8 cellular contexts compared by ENCODE assay signal in genomic region chr20:62143976-62144825, GRCh38. TPM values are rescaled to one million over a fixed set of nuclear protein-coding genes. Genes with fewer than 3 reads are reported as not detected.
DNase-seq lines count a peak whose midpoint lies in the region; ATAC-seq and TF ChIP-seq lines count a peak whose summit lies in the region.

No MANE protein-coding gene starts in this region.

- H3K27ac Mint-ChIP-seq in activated naive CD4-positive, alpha-beta T cell treated with anti-CD3 and anti-CD28 coated beads for 36 hours, result peak overlapping the region; percentile 46

- H3K4me1 Mint-ChIP-seq in activated naive CD4-positive, alpha-beta T cell treated with anti-CD3 and anti-CD28 coated beads for 36 hours (ENCODE audit: low read depth), result peaks cover 52% of the 10 kb centered on the region

- intact Hi-C loops in activated naive CD4-positive, alpha-beta T cell treated with anti-CD3 and anti-CD28 coated beads for 36 hours (cut with micrococcal nuclease), result loop anchor here (1.0 kb wide), 4 partner anchors 22 to 158 kb away; partner anchors contain the start of genes ADRM1 and LSM14B
- intact Hi-C loops in head of caudate nucleus (cut with DNase I), result loop anchor here (2.0 to 10.0 kb wide), 3 partner anchors 21 to 91 kb away; partner anchors contain the start of genes LSM14B, OSBPL2 and TAF4

- H3K79me2 ChIP-seq in ACC112 (ENCODE audit: control insufficient read depth, insufficient read depth, low read length, unreplicated experiment), result peaks cover 91% of the 10 kb centered on the region
- peaks cover 57% of the 10 kb centered on the region for H3K79me2 ChIP-seq in parathyroid adenoma

- peaks cover 18% of the 10 kb centered on the region for H3K4me1 ChIP-seq in ACC112 (ENCODE audit: control insufficient read depth, insufficient read depth, low read length, unreplicated experiment)
- peaks cover 14% of the 10 kb centered on the region for H3K4me1 ChIP-seq in parathyroid adenoma

- no peaks in the 10 kb centered on the region for H3K27me3 Mint-ChIP-seq in activated naive CD4-positive, alpha-beta T cell treated with anti-CD3 and anti-CD28 coated beads for 36 hours (ENCODE audit: low read depth)

- H3K36me3 ChIP-seq in ACC112 (ENCODE audit: insufficient read depth, low read length), result peaks cover 13% of the 10 kb centered on the region
- no peaks in the 10 kb centered on the region for H3K36me3 ChIP-seq in parathyroid adenoma (ENCODE audit: control insufficient read depth, insufficient read depth, low read length)

- H3K9me3 ChIP-seq in parathyroid adenoma (ENCODE audit: control insufficient read depth, low read length), result no peaks in the 10 kb centered on the region

- ATAC-seq in GM18499 (IDR thresholded peaks at IDR 0.05; ENCODE audit: insufficient read depth, unreplicated experiment) (peak; percentile 22), HG03103 (IDR thresholded peaks at IDR 0.05; ENCODE audit: low read depth, unreplicated experiment) (peak; percentile 31)

- H3K4me3 Mint-ChIP-seq in activated naive CD4-positive, alpha-beta T cell treated with anti-CD3 and anti-CD28 coated beads for 36 hours, result peak overlapping the region; percentile 76

- peak overlapping the region; percentile 83 for H3K4me3 ChIP-seq in ACC112 (ENCODE audit: low read depth, low read length)
- H3K4me3 ChIP-seq in parathyroid adenoma (ENCODE audit: low read depth, low read length), result peak overlapping the region; percentile 72

- peak; percentile 72 for DNase-seq in activated naive CD4-positive, alpha-beta T cell treated with anti-CD3 and anti-CD28 coated beads for 36 hours
- peak in 41 of 42 donors; percentile 33 to 84 (median 67) for DNase-seq in head of caudate nucleus
- DNase-seq in occipital lobe (lab: John Stamatoyannopoulos, UW), result no peak

- H3K9me3 Mint-ChIP-seq in activated naive CD4-positive, alpha-beta T cell treated with anti-CD3 and anti-CD28 coated beads for 36 hours, result no peaks in the 10 kb centered on the region

- CTCF ChIA-PET in activated naive CD4-positive, alpha-beta T cell treated with anti-CD3 and anti-CD28 coated beads for 36 hours (lab: Charles Lee), result interaction anchor here (0.9 to 1.7 kb wide), 2 partner anchors 13 to 133 kb away, joined by 3 to 4 read pairs; no protein-coding TSS in a partner anchor

- H3K9ac ChIP-seq in parathyroid adenoma, result no peak overlapping the region

- H3K27me3 ChIP-seq in ACC112 (ENCODE audit: insufficient read depth, low read length) (no peaks in the 10 kb centered on the region), parathyroid adenoma (ENCODE audit: control insufficient read depth, insufficient read depth, low read length) (no peaks in the 10 kb centered on the region)

- H2AFZ ChIP-seq in ACC112 (ENCODE audit: low read length, unreplicated experiment) (peak overlapping the region; percentile 4), parathyroid adenoma (peak overlapping the region; percentile 83)

- TF ChIP-seq CTCF in parathyroid adenoma (IDR thresholded peaks at IDR 0.05), result no peak

- H3K4me2 ChIP-seq in parathyroid adenoma (ENCODE audit: low read length), result peak overlapping the region; percentile 52

- H3K36me3 Mint-ChIP-seq in activated naive CD4-positive, alpha-beta T cell treated with anti-CD3 and anti-CD28 coated beads for 36 hours (ENCODE audit: low read depth), result peaks cover 22% of the 10 kb centered on the region

- H3K27ac ChIP-seq in ACC112 (ENCODE audit: low read depth, low read length) (peak overlapping the region; percentile 46; the same call in 1 of the 2 replicates), parathyroid adenoma (no peak overlapping the region)

TF ChIP-seq in PFSK-1, 5 proteins besides CTCF, POLR2A, EP300 and RAD21:
- TF ChIP-seq REST (IDR thresholded peaks at IDR 0.05; ENCODE audit: insufficient read depth in 1 of 2, low read depth in 2 of 2, low read length in 2 of 2), result no peak
- peak; percentile 23 for TF ChIP-seq FOXP2 (optimal IDR thresholded peaks at IDR 0.05; ENCODE audit: borderline replicate concordance, extremely low read depth, extremely low read length, insufficient read depth)
- 0 out of 2 replicates have a peak, but pooled peaks have one; percentile 35 for TF ChIP-seq TAF1 (IDR thresholded peaks at IDR 0.05; ENCODE audit: borderline replicate concordance, insufficient read depth, low read length)
- TF ChIP-seq SIN3A (IDR thresholded peaks at IDR 0.05; ENCODE audit: borderline replicate concordance, insufficient read depth, low read length), result peak; percentile 46; the same call in 1 of the 2 replicates
- TF ChIP-seq POLR2AphosphoS5 (IDR thresholded peaks at IDR 0.05; ENCODE audit: low read depth, low read length), result no peak

RNA-seq across cellular contexts. Expression of gene SS18L1, which starts 0.6 kb away (rescaled TPM):
- polyA plus RNA-seq in PFSK-1 (2012; ENCODE audit: insufficient read length, low read depth), result 26.9 TPM
- 10 to 100 TPM; 14.5 to 18.0 TPM for total RNA-seq in activated naive CD4-positive, alpha-beta T cell treated with anti-CD3 and anti-CD28 coated beads for 36 hours
- 75.0 TPM for total RNA-seq in occipital lobe

RNA-seq across cellular contexts. Expression of gene PSMA7, which starts 1.0 kb away (rescaled TPM):
- polyA plus RNA-seq in PFSK-1 (2012; ENCODE audit: insufficient read length, low read depth), result 501 TPM
- 100 to 1,000 TPM; 287 to 288 TPM for total RNA-seq in activated naive CD4-positive, alpha-beta T cell treated with anti-CD3 and anti-CD28 coated beads for 36 hours
- 107 TPM for total RNA-seq in occipital lobe

RNA-seq across cellular contexts. Expression of gene LSM14B, which starts 21.9 kb away (rescaled TPM):
- polyA plus RNA-seq in PFSK-1 (2012; ENCODE audit: insufficient read length, low read depth), result 41.9 TPM
- 10 to 100 TPM; 29.6 to 33.3 TPM for total RNA-seq in activated naive CD4-positive, alpha-beta T cell treated with anti-CD3 and anti-CD28 coated beads for 36 hours
- 92.6 TPM for total RNA-seq in occipital lobe

RNA-seq across cellular contexts. Expression of gene MTG2, which starts 38.6 kb away (rescaled TPM):
- polyA plus RNA-seq in PFSK-1 (2012; ENCODE audit: insufficient read length, low read depth), result 48.4 TPM
- total RNA-seq in activated naive CD4-positive, alpha-beta T cell treated with anti-CD3 and anti-CD28 coated beads for 36 hours, result 10 to 100 TPM; 34.3 to 36.4 TPM
- total RNA-seq in occipital lobe, result 14.8 TPM
